2 cellular contexts compared by ENCODE assay signal in genomic region chr7:37376386-37376785, GRCh38.
TF ChIP-seq lines count a peak whose summit lies in the region.

No MANE protein-coding gene starts in this region.

TF ChIP-seq in K562, 482 proteins besides CTCF, POLR2A, EP300 and RAD21 (continued from another document):
- TF ChIP-seq ATF3 (IDR thresholded peaks at IDR 0.05) = peak; percentile 19; the same call in 1 of the 2 replicates
- TF ChIP-seq ATF3 (CRISPR knock-in tag; conservative IDR thresholded peaks at IDR 0.05) = no peak
- TF ChIP-seq SRSF9 (IDR thresholded peaks at IDR 0.05; ENCODE audit: borderline replicate concordance, low read depth, low read length) = no peak
- TF ChIP-seq, protein P1, sequence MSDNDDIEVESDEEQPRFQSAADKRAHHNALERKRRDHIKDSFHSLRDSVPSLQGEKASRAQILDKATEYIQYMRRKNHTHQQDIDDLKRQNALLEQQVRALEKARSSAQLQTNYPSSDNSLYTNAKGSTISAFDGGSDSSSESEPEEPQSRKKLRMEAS (CRISPR knock-in tag; IDR thresholded peaks at IDR 0.05) = no peak
- TF ChIP-seq NFIC (IDR thresholded peaks at IDR 0.05) = no peak
- TF ChIP-seq HNRNPUL1 (IDR thresholded peaks at IDR 0.05; ENCODE audit: low read length) = no peak
- no peak for TF ChIP-seq CREB3 (tag; conservative IDR thresholded peaks at IDR 0.05; ENCODE audit: low read depth)
- 0 out of 3 replicates have a peak, but pooled peaks of 1 of the 2 experiments have one; percentile 17 for TF ChIP-seq CBX3 (IDR thresholded peaks at IDR 0.05; ENCODE audit: borderline replicate concordance in 1 of 2, low read length in 2 of 2)
TF ChIP-seq in K562: peak in this region for 3.

TF ChIP-seq in GM23338, 12 proteins besides CTCF, POLR2A, EP300 and RAD21 (continued from another document):
- no peak for TF ChIP-seq ZNF462 (CRISPR knock-in tag; IDR thresholded peaks at IDR 0.05)
- TF ChIP-seq REST (IDR thresholded peaks at IDR 0.05; ENCODE audit: unreplicated experiment) = no peak
- no peak for TF ChIP-seq EZH2phosphoT487 (IDR thresholded peaks at IDR 0.05; ENCODE audit: unreplicated experiment)
- no peak for TF ChIP-seq ZNF331 (CRISPR knock-in tag; IDR thresholded peaks at IDR 0.05; ENCODE audit: low read depth)
- TF ChIP-seq STAT1 (IDR thresholded peaks at IDR 0.05; ENCODE audit: unreplicated experiment) = no peak
- TF ChIP-seq, protein P2, sequence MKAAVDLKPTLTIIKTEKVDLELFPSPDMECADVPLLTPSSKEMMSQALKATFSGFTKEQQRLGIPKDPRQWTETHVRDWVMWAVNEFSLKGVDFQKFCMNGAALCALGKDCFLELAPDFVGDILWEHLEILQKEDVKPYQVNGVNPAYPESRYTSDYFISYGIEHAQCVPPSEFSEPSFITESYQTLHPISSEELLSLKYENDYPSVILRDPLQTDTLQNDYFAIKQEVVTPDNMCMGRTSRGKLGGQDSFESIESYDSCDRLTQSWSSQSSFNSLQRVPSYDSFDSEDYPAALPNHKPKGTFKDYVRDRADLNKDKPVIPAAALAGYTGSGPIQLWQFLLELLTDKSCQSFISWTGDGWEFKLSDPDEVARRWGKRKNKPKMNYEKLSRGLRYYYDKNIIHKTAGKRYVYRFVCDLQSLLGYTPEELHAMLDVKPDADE (IDR thresholded peaks at IDR 0.05) = no peak
- TF ChIP-seq JUNB (IDR thresholded peaks at IDR 0.05; ENCODE audit: unreplicated experiment) = no peak
